1 cellular context compared by ENCODE assay signal in genomic region chr15:74053941-74054529, GRCh38.
TF ChIP-seq lines count a peak whose summit lies in the region.

No MANE protein-coding gene starts in this region.

TF ChIP-seq in HEK293, 187 proteins besides CTCF, POLR2A, EP300 and RAD21 (continued from another document and continues in another):
- TF ChIP-seq ZBTB1 (tag by site-specific recombination; IDR thresholded peaks at IDR 0.05): no peak
- TF ChIP-seq SETDB1 (IDR thresholded peaks at IDR 0.05; ENCODE audit: insufficient read length, low read length): no peak
- TF ChIP-seq ZNF660 (tag by site-specific recombination; IDR thresholded peaks at IDR 0.05): peak; percentile 49; the same call in 1 of the 2 replicates
- TF ChIP-seq ZBTB17 (tag by site-specific recombination; IDR thresholded peaks at IDR 0.05): peak; percentile 61
- TF ChIP-seq ZNF24 (tag by site-specific recombination; IDR thresholded peaks at IDR 0.05): no peak
- no peak for TF ChIP-seq ZNF362 (tag by site-specific recombination; IDR thresholded peaks at IDR 0.05)
- TF ChIP-seq BCL6B (tag by site-specific recombination; IDR thresholded peaks at IDR 0.05): no peak
- TF ChIP-seq ZNF791 (tag by site-specific recombination; IDR thresholded peaks at IDR 0.05): no peak
- no peak for TF ChIP-seq ZNF560 (tag by site-specific recombination; IDR thresholded peaks at IDR 0.05; ENCODE audit: borderline replicate concordance)
- no peak for TF ChIP-seq ZNF837 (tag by site-specific recombination; IDR thresholded peaks at IDR 0.05)
- TF ChIP-seq KLF7 (tag by site-specific recombination; IDR thresholded peaks at IDR 0.05; ENCODE audit: borderline replicate concordance): peak; percentile 88; the same call in 1 of the 2 replicates
- TF ChIP-seq ZSCAN4 (tag by site-specific recombination; IDR thresholded peaks at IDR 0.05): no peak
- TF ChIP-seq ZNF544 (tag by site-specific recombination; IDR thresholded peaks at IDR 0.05): no peak
- TF ChIP-seq ZSCAN30 (tag by site-specific recombination; IDR thresholded peaks at IDR 0.05): no peak
- TF ChIP-seq ZNF341 (tag by site-specific recombination; IDR thresholded peaks at IDR 0.05; ENCODE audit: low read depth): no peak
- no peak for TF ChIP-seq ZNF596 (tag by site-specific recombination; IDR thresholded peaks at IDR 0.05)
- TF ChIP-seq ZBTB11 (tag by site-specific recombination; conservative IDR thresholded peaks at IDR 0.05; ENCODE audit: low read depth): no peak
- no peak for TF ChIP-seq ZNF155 (tag by site-specific recombination; IDR thresholded peaks at IDR 0.05)
- TF ChIP-seq ZNF133 (tag by site-specific recombination; IDR thresholded peaks at IDR 0.05): no peak
- TF ChIP-seq WT1 (tag by site-specific recombination; IDR thresholded peaks at IDR 0.05): no peak
- no peak for TF ChIP-seq RBAK (tag by site-specific recombination; IDR thresholded peaks at IDR 0.05)
- no peak for TF ChIP-seq ZNF664 (tag by site-specific recombination; IDR thresholded peaks at IDR 0.05)
- no peak for TF ChIP-seq ZNF549 (tag by site-specific recombination; IDR thresholded peaks at IDR 0.05)
- TF ChIP-seq ZNF19 (tag by site-specific recombination; IDR thresholded peaks at IDR 0.05; ENCODE audit: low read depth): no peak
- TF ChIP-seq ZNF48 (tag by site-specific recombination; IDR thresholded peaks at IDR 0.05): no peak
- no peak for TF ChIP-seq ZNF433 (tag by site-specific recombination; IDR thresholded peaks at IDR 0.05; ENCODE audit: low read depth)
- no peak for TF ChIP-seq ZNF555 (tag by site-specific recombination; conservative IDR thresholded peaks at IDR 0.05)
- TF ChIP-seq ATF2 (tag by site-specific recombination; IDR thresholded peaks at IDR 0.05; ENCODE audit: low read depth): no peak
- TF ChIP-seq ZNF677 (tag by site-specific recombination; IDR thresholded peaks at IDR 0.05): no peak
- TF ChIP-seq ZNF398 (tag by site-specific recombination; IDR thresholded peaks at IDR 0.05): peak; percentile 70
- TF ChIP-seq ZNF121 (tag by site-specific recombination; IDR thresholded peaks at IDR 0.05): no peak
- TF ChIP-seq ZNF335 (tag by site-specific recombination; conservative IDR thresholded peaks at IDR 0.05): peak; percentile 34; the same call in 1 of the 2 replicates
- no peak for TF ChIP-seq ZNF561 (tag by site-specific recombination; IDR thresholded peaks at IDR 0.05; ENCODE audit: borderline replicate concordance)
- TF ChIP-seq ZNF274 (IDR thresholded peaks at IDR 0.05; ENCODE audit: low read length): no peak
- no peak for TF ChIP-seq ZNF274 (tag by site-specific recombination; IDR thresholded peaks at IDR 0.05; ENCODE audit: borderline replicate concordance)
- TF ChIP-seq ZNF629 (tag by site-specific recombination; IDR thresholded peaks at IDR 0.05): no peak
- no peak; the same call in 1 of the 2 replicates for TF ChIP-seq ZNF76 (tag by site-specific recombination; IDR thresholded peaks at IDR 0.05; ENCODE audit: borderline replicate concordance, low read depth)
- no peak for TF ChIP-seq SCRT2 (tag by site-specific recombination; IDR thresholded peaks at IDR 0.05)
- peak; percentile 99 for TF ChIP-seq ZNF223 (tag by site-specific recombination; IDR thresholded peaks at IDR 0.05)
- 0 out of 2 replicates have a peak, but pooled peaks have one; percentile 27 for TF ChIP-seq ZBTB8A (tag by site-specific recombination; IDR thresholded peaks at IDR 0.05)
- TF ChIP-seq ZNF658 (tag by site-specific recombination; IDR thresholded peaks at IDR 0.05): no peak
- peak; percentile 85 for TF ChIP-seq ZNF449 (tag by site-specific recombination; IDR thresholded peaks at IDR 0.05)
- TF ChIP-seq GLI2 (tag by site-specific recombination; IDR thresholded peaks at IDR 0.05; ENCODE audit: borderline replicate concordance, low read depth): no peak
- 0 out of 2 replicates have a peak, but pooled peaks have one; percentile 37 for TF ChIP-seq KLF8 (tag by site-specific recombination; IDR thresholded peaks at IDR 0.05)
- TF ChIP-seq GLIS1 (tag by site-specific recombination; IDR thresholded peaks at IDR 0.05): peak; percentile 30; the same call in 1 of the 2 replicates
- TF ChIP-seq ZIC2 (tag by site-specific recombination; IDR thresholded peaks at IDR 0.05): no peak
- TF ChIP-seq ZNF645 (tag by site-specific recombination; IDR thresholded peaks at IDR 0.05): no peak
- TF ChIP-seq ZNF623 (tag by site-specific recombination; IDR thresholded peaks at IDR 0.05): no peak
- TF ChIP-seq ZNF37A (tag by site-specific recombination; IDR thresholded peaks at IDR 0.05): no peak
- TF ChIP-seq ZNF654 (tag by site-specific recombination; IDR thresholded peaks at IDR 0.05; ENCODE audit: low read depth): peak; percentile 48
- TF ChIP-seq SP3 (tag by site-specific recombination; IDR thresholded peaks at IDR 0.05): 0 out of 2 replicates have a peak, but pooled peaks have one; percentile 10
- no peak for TF ChIP-seq ZNF266 (tag by site-specific recombination; IDR thresholded peaks at IDR 0.05; ENCODE audit: low read depth)
- TF ChIP-seq KLF1 (tag by site-specific recombination; IDR thresholded peaks at IDR 0.05): peak; percentile 90
- no peak for TF ChIP-seq ZNF488 (tag by site-specific recombination; IDR thresholded peaks at IDR 0.05)
- TF ChIP-seq ZNF548 (tag by site-specific recombination; IDR thresholded peaks at IDR 0.05): no peak
- no peak for TF ChIP-seq ZNF513 (tag by site-specific recombination; IDR thresholded peaks at IDR 0.05)
- TF ChIP-seq KLF16 (tag by site-specific recombination; IDR thresholded peaks at IDR 0.05): no peak
